19 cellular contexts compared by ENCODE assay signal in the genomic region with DNA sequence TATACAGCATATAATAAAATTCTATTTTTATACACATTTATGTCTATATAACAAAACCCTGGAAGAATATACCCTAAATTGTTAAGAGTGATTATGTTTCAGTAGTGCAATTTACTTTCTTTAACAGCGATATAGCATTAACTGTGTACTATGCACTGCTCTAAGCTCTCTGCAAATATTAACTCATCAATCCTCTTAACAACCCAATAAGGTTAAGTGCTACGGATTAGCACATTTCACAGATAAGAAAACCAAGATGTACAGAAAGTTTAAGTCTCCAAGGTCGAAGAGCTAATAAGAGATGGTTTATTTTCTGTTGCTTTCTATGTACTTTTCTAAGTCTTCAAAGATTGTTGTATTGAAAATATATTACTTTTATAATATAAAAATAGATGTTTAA.
A peak's percentile ranks its signal among the peaks of the same experiment; 100 is the strongest.
DNase-seq lines count a peak whose midpoint lies in the region; ATAC-seq and TF ChIP-seq lines count a peak whose summit lies in the region.
"Had no signal": no experiment of that assay in that cellular context is flagged by ENCODE, and none has a peak within 500 bp of the region (broad histone marks: within the 10 kb centered on the region; RNA-seq: fewer than 3 reads in every experiment).

No MANE protein-coding gene starts in this region.

- ATAC-seq in HG03521 (IDR thresholded peaks at IDR 0.05; ENCODE audit: unreplicated experiment) (no peak), foreskin keratinocyte (no peak)
- ATAC-seq: T-cell had no signal

- CTCF ChIA-PET in HEK293 (lab: Yijun Ruan, JAX) = interaction anchor here (0.8 kb wide), 1 partner anchor 82 kb away, joined by 3 read pairs; no protein-coding TSS in a partner anchor

- POLR2A ChIA-PET in HEK293 (lab: Yijun Ruan, JAX) = no interaction called here

- H3K27ac ChIP-seq in HEK293 (ENCODE audit: extremely low read depth, low read depth, low read length) = no peak overlapping the region
- H3K27ac ChIP-seq in SK-N-MC = peak overlapping the region; percentile 32; the same call in 1 of the 2 replicates
- H3K27ac ChIP-seq in foreskin keratinocyte = no peak overlapping the region
- H3K27ac ChIP-seq: BLaER1, HL-60, PC-9 had no signal

- H3K4me3 ChIP-seq in HEK293 (ENCODE audit: low read depth, low read length) = no peak overlapping the region
- H3K4me3 ChIP-seq in SK-N-MC = no peak overlapping the region
- H3K4me3 ChIP-seq: BLaER1, PC-9 had no signal

- TF ChIP-seq CTCF in HEK293 (tag by site-specific recombination; IDR thresholded peaks at IDR 0.05) (no peak), GM13976 (IDR thresholded peaks at IDR 0.05; ENCODE audit: borderline replicate concordance, control extremely low read depth, extremely low read depth, insufficient read depth, missing control alignments) (no peak), foreskin keratinocyte (conservative IDR thresholded peaks at IDR 0.05) (no peak)

- H3K9me3 ChIP-seq in HEK293 (ENCODE audit: control insufficient read depth, insufficient read depth, low read depth, low read length) = no peaks in the 10 kb centered on the region
- no peaks in the 10 kb centered on the region for H3K9me3 ChIP-seq in SK-N-MC (ENCODE audit: low read depth, low read length)
- H3K9me3 ChIP-seq: BLaER1 had no signal

- no peaks in the 10 kb centered on the region for H3K36me3 ChIP-seq in HEK293 (ENCODE audit: control insufficient read depth in 2 of 2, insufficient read depth in 1 of 2, low read length in 2 of 2)
- peaks cover 13% of the 10 kb centered on the region for H3K36me3 ChIP-seq in SK-N-MC (ENCODE audit: insufficient read depth, low read length)
- H3K36me3 ChIP-seq: BLaER1 had no signal

- in situ Hi-C loops in GM13976 (cut with MboI; ENCODE audit: low sequenced_read_pairs, unreplicated experiment) = no loop called here

- H3K4me1 ChIP-seq in HEK293 (ENCODE audit: control insufficient read depth, insufficient read depth, low read length) (peaks cover 40% of the 10 kb centered on the region), foreskin keratinocyte (peaks cover 15% of the 10 kb centered on the region)
- H3K4me1 ChIP-seq: BLaER1 had no signal

- no peaks in the 10 kb centered on the region for H3K27me3 ChIP-seq in foreskin keratinocyte
- H3K27me3 ChIP-seq: BLaER1 had no signal

- H3K9ac ChIP-seq in SK-N-MC (ENCODE audit: insufficient read length) = no peak overlapping the region
- H3K9ac ChIP-seq: BLaER1 had no signal

- DNase-seq in NCI-H69 (lab: John Stamatoyannopoulos, UW) (peak; percentile 74), SK-N-MC (ENCODE audit: low read depth, low spot score) (no peak), GM13976 (ENCODE audit: low spot score) (no peak), foreskin keratinocyte (no peak)
- no peak for DNase-seq in effector CD4-positive, alpha-beta T cell
- DNase-seq: CD4-positive, alpha-beta T cell; COR-L47; HFFc6; KBM-7; MM.1S; NCI-H1048; NCI-H1436; NCI-H187 treated with DMSO at 0.1 percent for 48 hours; PC-9; T-cell had no signal

TF ChIP-seq in HEK293, 187 proteins besides CTCF, POLR2A, EP300 and RAD21 (continues in another document):
- TF ChIP-seq, protein P1, sequence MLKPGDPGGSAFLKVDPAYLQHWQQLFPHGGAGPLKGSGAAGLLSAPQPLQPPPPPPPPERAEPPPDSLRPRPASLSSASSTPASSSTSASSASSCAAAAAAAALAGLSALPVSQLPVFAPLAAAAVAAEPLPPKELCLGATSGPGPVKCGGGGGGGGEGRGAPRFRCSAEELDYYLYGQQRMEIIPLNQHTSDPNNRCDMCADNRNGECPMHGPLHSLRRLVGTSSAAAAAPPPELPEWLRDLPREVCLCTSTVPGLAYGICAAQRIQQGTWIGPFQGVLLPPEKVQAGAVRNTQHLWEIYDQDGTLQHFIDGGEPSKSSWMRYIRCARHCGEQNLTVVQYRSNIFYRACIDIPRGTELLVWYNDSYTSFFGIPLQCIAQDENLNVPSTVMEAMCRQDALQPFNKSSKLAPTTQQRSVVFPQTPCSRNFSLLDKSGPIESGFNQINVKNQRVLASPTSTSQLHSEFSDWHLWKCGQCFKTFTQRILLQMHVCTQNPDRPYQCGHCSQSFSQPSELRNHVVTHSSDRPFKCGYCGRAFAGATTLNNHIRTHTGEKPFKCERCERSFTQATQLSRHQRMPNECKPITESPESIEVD (tag by site-specific recombination; IDR thresholded peaks at IDR 0.05) = peak; percentile 52
- TF ChIP-seq, protein P2, sequence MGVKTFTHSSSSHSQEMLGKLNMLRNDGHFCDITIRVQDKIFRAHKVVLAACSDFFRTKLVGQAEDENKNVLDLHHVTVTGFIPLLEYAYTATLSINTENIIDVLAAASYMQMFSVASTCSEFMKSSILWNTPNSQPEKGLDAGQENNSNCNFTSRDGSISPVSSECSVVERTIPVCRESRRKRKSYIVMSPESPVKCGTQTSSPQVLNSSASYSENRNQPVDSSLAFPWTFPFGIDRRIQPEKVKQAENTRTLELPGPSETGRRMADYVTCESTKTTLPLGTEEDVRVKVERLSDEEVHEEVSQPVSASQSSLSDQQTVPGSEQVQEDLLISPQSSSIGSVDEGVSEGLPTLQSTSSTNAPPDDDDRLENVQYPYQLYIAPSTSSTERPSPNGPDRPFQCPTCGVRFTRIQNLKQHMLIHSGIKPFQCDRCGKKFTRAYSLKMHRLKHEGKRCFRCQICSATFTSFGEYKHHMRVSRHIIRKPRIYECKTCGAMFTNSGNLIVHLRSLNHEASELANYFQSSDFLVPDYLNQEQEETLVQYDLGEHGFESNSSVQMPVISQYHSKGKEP (tag by site-specific recombination; IDR thresholded peaks at IDR 0.05) = 0 out of 2 replicates have a peak, but pooled peaks have one; percentile 22
- TF ChIP-seq ZNF843 (tag by site-specific recombination; IDR thresholded peaks at IDR 0.05) (no peak), ZNF140 (tag by site-specific recombination; IDR thresholded peaks at IDR 0.05) (no peak), ZNF48 (tag by site-specific recombination; IDR thresholded peaks at IDR 0.05) (no peak), ZIC2 (tag by site-specific recombination; IDR thresholded peaks at IDR 0.05) (no peak), ZNF10 (tag by site-specific recombination; IDR thresholded peaks at IDR 0.05) (no peak), ZNF350 (tag by site-specific recombination; IDR thresholded peaks at IDR 0.05) (no peak), ZNF223 (tag by site-specific recombination; IDR thresholded peaks at IDR 0.05) (no peak), ZFHX2 (tag by site-specific recombination; conservative IDR thresholded peaks at IDR 0.05) (no peak), ZNF549 (tag by site-specific recombination; IDR thresholded peaks at IDR 0.05) (no peak), ZNF324 (tag by site-specific recombination; IDR thresholded peaks at IDR 0.05) (no peak), ZNF560 (tag by site-specific recombination; IDR thresholded peaks at IDR 0.05; ENCODE audit: borderline replicate concordance) (no peak), OSR2 (tag by site-specific recombination; IDR thresholded peaks at IDR 0.05) (peak; percentile 55; the same call in 1 of the 2 replicates)
- TF ChIP-seq, protein P3, sequence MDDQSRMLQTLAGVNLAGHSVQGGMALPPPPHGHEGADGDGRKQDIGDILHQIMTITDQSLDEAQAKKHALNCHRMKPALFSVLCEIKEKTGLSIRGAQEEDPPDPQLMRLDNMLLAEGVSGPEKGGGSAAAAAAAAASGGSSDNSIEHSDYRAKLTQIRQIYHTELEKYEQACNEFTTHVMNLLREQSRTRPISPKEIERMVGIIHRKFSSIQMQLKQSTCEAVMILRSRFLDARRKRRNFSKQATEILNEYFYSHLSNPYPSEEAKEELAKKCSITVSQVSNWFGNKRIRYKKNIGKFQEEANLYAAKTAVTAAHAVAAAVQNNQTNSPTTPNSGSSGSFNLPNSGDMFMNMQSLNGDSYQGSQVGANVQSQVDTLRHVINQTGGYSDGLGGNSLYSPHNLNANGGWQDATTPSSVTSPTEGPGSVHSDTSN (CRISPR knock-in tag; IDR thresholded peaks at IDR 0.05) = no peak
- TF ChIP-seq, protein P4, sequence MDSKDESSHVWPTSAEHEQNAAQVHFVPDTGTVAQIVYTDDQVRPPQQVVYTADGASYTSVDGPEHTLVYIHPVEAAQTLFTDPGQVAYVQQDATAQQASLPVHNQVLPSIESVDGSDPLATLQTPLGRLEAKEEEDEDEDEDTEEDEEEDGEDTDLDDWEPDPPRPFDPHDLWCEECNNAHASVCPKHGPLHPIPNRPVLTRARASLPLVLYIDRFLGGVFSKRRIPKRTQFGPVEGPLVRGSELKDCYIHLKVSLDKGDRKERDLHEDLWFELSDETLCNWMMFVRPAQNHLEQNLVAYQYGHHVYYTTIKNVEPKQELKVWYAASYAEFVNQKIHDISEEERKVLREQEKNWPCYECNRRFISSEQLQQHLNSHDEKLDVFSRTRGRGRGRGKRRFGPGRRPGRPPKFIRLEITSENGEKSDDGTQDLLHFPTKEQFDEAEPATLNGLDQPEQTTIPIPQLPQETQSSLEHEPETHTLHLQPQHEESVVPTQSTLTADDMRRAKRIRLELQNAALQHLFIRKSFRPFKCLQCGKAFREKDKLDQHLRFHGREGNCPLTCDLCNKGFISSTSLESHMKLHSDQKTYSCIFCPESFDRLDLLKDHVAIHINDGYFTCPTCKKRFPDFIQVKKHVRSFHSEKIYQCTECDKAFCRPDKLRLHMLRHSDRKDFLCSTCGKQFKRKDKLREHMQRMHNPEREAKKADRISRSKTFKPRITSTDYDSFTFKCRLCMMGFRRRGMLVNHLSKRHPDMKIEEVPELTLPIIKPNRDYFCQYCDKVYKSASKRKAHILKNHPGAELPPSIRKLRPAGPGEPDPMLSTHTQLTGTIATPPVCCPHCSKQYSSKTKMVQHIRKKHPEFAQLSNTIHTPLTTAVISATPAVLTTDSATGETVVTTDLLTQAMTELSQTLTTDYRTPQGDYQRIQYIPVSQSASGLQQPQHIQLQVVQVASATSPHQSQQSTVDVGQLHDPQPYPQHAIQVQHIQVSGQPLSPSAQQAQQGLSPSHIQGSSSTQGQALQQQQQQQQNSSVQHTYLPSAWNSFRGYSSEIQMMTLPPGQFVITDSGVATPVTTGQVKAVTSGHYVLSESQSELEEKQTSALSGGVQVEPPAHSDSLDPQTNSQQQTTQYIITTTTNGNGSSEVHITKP (tag by site-specific recombination; IDR thresholded peaks at IDR 0.05) = no peak
- TF ChIP-seq, protein P5, sequence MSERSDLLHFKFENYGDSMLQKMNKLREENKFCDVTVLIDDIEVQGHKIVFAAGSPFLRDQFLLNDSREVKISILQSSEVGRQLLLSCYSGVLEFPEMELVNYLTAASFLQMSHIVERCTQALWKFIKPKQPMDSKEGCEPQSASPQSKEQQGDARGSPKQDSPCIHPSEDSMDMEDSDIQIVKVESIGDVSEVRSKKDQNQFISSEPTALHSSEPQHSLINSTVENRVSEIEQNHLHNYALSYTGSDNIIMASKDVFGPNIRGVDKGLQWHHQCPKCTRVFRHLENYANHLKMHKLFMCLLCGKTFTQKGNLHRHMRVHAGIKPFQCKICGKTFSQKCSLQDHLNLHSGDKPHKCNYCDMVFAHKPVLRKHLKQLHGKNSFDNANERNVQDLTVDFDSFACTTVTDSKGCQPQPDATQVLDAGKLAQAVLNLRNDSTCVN (tag by site-specific recombination; optimal IDR thresholded peaks at IDR 0.05) = no peak
